8 cellular contexts compared by ENCODE assay signal in the genomic region with DNA sequence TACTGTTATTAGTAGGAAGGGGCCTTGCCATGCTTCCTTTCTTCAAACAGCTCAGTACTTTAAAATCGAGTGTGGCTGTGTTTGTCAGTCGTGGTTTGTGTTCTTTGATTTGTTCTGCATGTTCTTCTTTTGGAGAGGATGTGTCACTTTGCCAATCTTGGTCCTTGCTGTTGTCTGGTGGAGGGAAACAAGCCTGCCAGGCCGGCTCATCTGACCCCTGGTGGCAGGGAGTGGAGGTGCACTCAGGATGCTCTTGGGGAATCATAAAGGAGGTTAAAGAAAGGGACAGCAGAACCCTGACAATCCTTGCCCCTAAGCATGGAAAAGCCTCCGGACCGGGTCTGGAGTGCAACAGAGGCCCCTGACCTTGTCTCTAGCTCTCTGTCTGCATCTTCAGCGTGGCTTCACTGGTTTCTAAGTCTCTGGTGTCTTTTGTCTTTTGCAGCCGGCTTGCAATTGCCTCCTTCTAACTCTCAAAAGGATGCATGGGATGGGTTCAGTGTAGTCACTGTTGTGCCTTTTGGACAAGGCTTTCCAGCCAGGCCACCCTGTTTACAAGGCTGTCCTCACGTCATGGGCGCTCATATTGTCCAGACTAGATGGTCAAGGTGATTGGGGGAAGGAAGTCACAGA.
DNase-seq lines count a peak whose midpoint lies in the region; ATAC-seq and TF ChIP-seq lines count a peak whose summit lies in the region.

No MANE protein-coding gene starts in this region.

- peak; percentile 71 for TF ChIP-seq CTCF in BE2C (IDR thresholded peaks at IDR 0.05; ENCODE audit: low read depth, low read length)

- H3K4me3 Mint-ChIP-seq in natural killer cell treated with Interleukin-12 subunit alpha and Interleukin-12 subunit beta and Interleukin-15 and Interleukin-18, amount 100 ng/mL, for 72 hours: no peak overlapping the region

- H3K36me3 Mint-ChIP-seq in natural killer cell treated with Interleukin-12 subunit alpha and Interleukin-12 subunit beta and Interleukin-15 and Interleukin-18, amount 100 ng/mL, for 72 hours: no peaks in the 10 kb centered on the region

- H3K4me1 ChIP-seq in BE2C: no peaks in the 10 kb centered on the region

- H3K36me3 ChIP-seq in BE2C: no peaks in the 10 kb centered on the region

- H3K27me3 Mint-ChIP-seq in natural killer cell treated with Interleukin-12 subunit alpha and Interleukin-12 subunit beta and Interleukin-15 and Interleukin-18, amount 100 ng/mL, for 72 hours: no peaks in the 10 kb centered on the region

- H3K27ac Mint-ChIP-seq in natural killer cell treated with Interleukin-12 subunit alpha and Interleukin-12 subunit beta and Interleukin-15 and Interleukin-18, amount 100 ng/mL, for 72 hours: no peak overlapping the region

- H3K9me3 ChIP-seq in BE2C: no peaks in the 10 kb centered on the region

- H3K4me1 Mint-ChIP-seq in natural killer cell treated with Interleukin-12 subunit alpha and Interleukin-12 subunit beta and Interleukin-15 and Interleukin-18, amount 100 ng/mL, for 72 hours (ENCODE audit: low read depth in 2 of 2): peaks cover 3 to 6% of the 10 kb centered on the region in 2 donors

- peak; percentile 32 for DNase-seq in BE2C
- peak; percentile 46 for DNase-seq in NOMO-1 treated with dmso at 0.1 percent for 144 hours (lab: John Stamatoyannopoulos, UW; ENCODE audit: unreplicated experiment)
- DNase-seq in activated CD8-positive, alpha-beta memory T cell treated with anti-CD3 and anti-CD28 coated beads, Interleukin-2, amount 50 U/mL, for 24 hours (ENCODE audit: extremely low read depth): peak; percentile 21
- peak; percentile 49 to 65 for DNase-seq in erythroblast (lab: John Stamatoyannopoulos, UW)
- peak; percentile 80 for DNase-seq in natural killer cell treated with Interleukin-12 subunit alpha and Interleukin-12 subunit beta and Interleukin-15 and Interleukin-18, amount 100 ng/mL, for 72 hours (ENCODE audit: low spot score)
- DNase-seq in stimulated activated naive CD4-positive, alpha-beta T cell treated with Interleukin-2 at 50 U/mL for 16 hours (lab: John Stamatoyannopoulos, UW): peak; percentile 47

- no peaks in the 10 kb centered on the region for H3K9me3 Mint-ChIP-seq in natural killer cell treated with Interleukin-12 subunit alpha and Interleukin-12 subunit beta and Interleukin-15 and Interleukin-18, amount 100 ng/mL, for 72 hours

- ATAC-seq in GM18873 (IDR thresholded peaks at IDR 0.05; ENCODE audit: low FRiP score, unreplicated experiment) (peak; percentile 92), HG03139 (IDR thresholded peaks at IDR 0.05; ENCODE audit: unreplicated experiment) (peak; percentile 98)
- peak; percentile 69 to 78 for ATAC-seq in natural killer cell treated with Interleukin-12 subunit alpha and Interleukin-12 subunit beta and Interleukin-15 and Interleukin-18, amount 100 ng/mL, for 72 hours

- H3K27me3 ChIP-seq in BE2C: no peaks in the 10 kb centered on the region

- TF ChIP-seq POLR2A in erythroblast (IDR thresholded peaks at IDR 0.05; ENCODE audit: low read length): no peak

- H3K4me3 ChIP-seq in BE2C (ENCODE audit: low read depth, low read length): no peak overlapping the region

Comparison
In these comparisons a context has a peak if more than half of its experiments do, and no peak if none do; other contexts are left out.
1. DNase-seq: peak in every context shown above with its lines; median percentile 80 in natural killer cell treated with Interleukin-12 subunit alpha and Interleukin-12 subunit beta and Interleukin-15 and Interleukin-18, amount 100 ng/mL, for 72 hours; 57 in erythroblast; 47 in stimulated activated naive CD4-positive, alpha-beta T cell treated with Interleukin-2 at 50 U/mL for 16 hours; 46 in NOMO-1 treated with dmso at 0.1 percent for 144 hours; 32 in BE2C; 21 in activated CD8-positive, alpha-beta memory T cell treated with anti-CD3 and anti-CD28 coated beads, Interleukin-2, amount 50 U/mL, for 24 hours.